ENCODE assay signal across 22 cellular contexts in the genomic region with DNA sequence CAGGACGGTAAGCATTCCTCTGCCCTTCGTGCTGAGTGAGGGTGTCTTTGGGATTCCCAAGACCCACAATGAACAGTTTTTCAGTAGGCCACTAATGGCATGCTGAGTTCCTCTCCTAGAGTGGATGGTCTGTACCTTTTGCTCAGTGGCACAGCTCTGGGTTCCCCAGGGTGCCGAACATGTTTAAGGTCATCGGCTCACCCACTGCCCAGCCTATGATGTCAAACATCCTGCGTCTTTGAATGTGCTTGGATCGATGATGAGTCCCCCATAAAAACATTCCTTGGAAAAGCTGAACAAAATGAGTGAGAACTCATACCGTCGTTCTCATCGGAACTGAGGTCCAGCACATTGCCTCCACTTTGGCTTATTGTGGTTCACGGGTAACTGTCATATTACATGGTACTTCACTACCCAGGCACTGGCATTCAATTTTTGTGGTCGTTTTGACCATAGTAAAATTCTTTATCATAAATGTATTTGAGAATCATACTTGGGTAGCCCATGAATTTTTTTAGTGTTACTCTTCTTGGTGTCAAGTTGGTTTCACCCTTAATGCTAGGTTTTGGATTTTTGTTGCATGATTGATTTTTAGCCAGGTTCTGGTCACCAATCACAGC.
"Had no signal": no experiment of that assay in that cellular context is flagged by ENCODE, and none has a peak within 500 bp of the region (broad histone marks: within the 10 kb centered on the region; RNA-seq: fewer than 3 reads in every experiment).

No MANE protein-coding gene starts in this region.

- H3K4me1 ChIP-seq: foreskin keratinocyte, left lung, pancreas, psoas muscle, right atrium auricular region, tibial artery had no signal

- H3K79me2 ChIP-seq: hepatocyte had no signal

- ATAC-seq: activated CD4-positive, alpha-beta T cell treated with anti-CD3 and anti-CD28 coated beads for 36 hours; foreskin keratinocyte; left lung; pancreas; psoas muscle; stimulated activated naive CD8-positive, alpha-beta T cell treated with anti-CD3 and anti-CD28 coated beads, Interleukin-15, Interleukin-2, amounts not matched to agents 100 U/mL and 50 U/mL, for 24 hours had no signal

- H3K27me3 ChIP-seq: foreskin keratinocyte, hepatocyte, left lung, pancreas, right atrium auricular region, tibial artery had no signal

- H3K4me3 ChIP-seq: hepatocyte, left lung, pancreas, psoas muscle, right atrium auricular region, tibial artery had no signal

- H3K4me2 ChIP-seq: hepatocyte had no signal

- FAIRE-seq: bronchial epithelial cell, pancreas had no signal

- H2AFZ ChIP-seq: hepatocyte had no signal

- DNase-seq: activated B cell treated with CpG ODN at 0.5 μM for 24 hours; activated CD4-positive, alpha-beta T cell treated with anti-CD3 and anti-CD28 coated beads for 36 hours; activated CD4-positive, alpha-beta T cell treated with anti-CD3 and anti-CD28 coated beads, Interleukin-2, amount 50 U/mL, for 48 hours; activated CD8-positive, alpha-beta memory T cell treated with anti-CD3 and anti-CD28 coated beads, Interleukin-2, amount 50 U/mL, for 48 hours; activated naive CD4-positive, alpha-beta T cell treated with anti-CD3 and anti-CD28 coated beads for 36 hours; activated naive CD8-positive, alpha-beta T cell treated with anti-CD3 and anti-CD28 coated beads, Interleukin-2, amount 10 ng/mL, durations not matched to agents 7 days and 5 days; activated T-cell treated with anti-CD3 and anti-CD28 coated beads, Interleukin-2, amount 50 U/mL, for 48 hours; amygdala; cortex of kidney; foreskin keratinocyte; glutamatergic neuron; immature natural killer cell; left lung; pancreas; psoas muscle; stimulated activated CD4-positive, alpha-beta T cell treated with anti-CD3 and anti-CD28 coated beads, Interleukin-12 subunit alpha, Interleukin-12 subunit beta, amount 100 ng/mL, for 4 hours; stimulated activated CD4-positive, alpha-beta T cell treated with anti-CD3 and anti-CD28 coated beads, Interleukin-4, amount 100 ng/mL, for 4 hours; stimulated activated naive CD8-positive, alpha-beta T cell treated with anti-CD3 and anti-CD28 coated beads, Interleukin-15, Interleukin-2, amounts not matched to agents 100 U/mL and 50 U/mL, for 24 hours; tibial artery had no signal

- H3K27ac ChIP-seq: foreskin keratinocyte, hepatocyte, left lung, pancreas, psoas muscle, right atrium auricular region, tibial artery had no signal
